In the genomic region with DNA sequence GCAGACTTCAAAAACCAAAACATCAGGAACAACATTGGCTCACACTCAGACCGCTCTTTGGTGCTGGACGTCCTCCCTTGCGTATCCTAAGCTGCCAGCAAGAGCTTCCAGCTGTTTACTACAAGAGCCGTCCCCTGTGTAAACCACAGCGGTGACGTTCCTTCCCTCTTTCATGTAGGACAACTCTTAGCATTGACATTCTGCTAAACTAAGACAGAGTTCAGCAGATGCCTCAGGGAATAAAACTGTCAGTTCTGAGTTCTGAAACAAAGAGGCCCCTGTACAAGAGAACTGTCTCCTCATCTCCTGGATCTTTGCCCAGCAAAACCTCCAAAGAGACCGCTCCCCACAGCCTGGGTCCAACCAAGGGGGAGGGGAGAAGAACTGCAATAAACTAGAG, we compare ENCODE assay signal across 1 cellular context.
TF ChIP-seq lines count a peak whose summit lies in the region.

No MANE protein-coding gene starts in this region.

TF ChIP-seq in HepG2, 621 proteins besides CTCF, POLR2A, EP300 and RAD21 (continued from another document and continues in another):
- TF ChIP-seq, protein P1, sequence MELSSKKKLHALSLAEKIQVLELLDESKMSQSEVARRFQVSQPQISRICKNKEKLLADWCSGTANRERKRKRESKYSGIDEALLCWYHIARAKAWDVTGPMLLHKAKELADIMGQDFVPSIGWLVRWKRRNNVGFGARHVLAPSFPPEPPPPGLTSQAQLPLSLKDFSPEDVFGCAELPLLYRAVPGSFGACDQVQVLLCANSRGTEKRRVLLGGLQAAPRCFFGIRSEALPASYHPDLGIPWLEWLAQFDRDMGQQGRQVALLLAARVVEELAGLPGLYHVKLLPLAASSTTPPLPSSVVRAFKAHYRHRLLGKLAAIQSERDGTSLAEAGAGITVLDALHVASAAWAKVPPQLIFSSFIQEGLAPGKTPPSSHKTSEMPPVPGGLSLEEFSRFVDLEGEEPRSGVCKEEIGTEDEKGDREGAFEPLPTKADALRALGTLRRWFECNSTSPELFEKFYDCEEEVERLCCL (CRISPR knock-in tag; IDR thresholded peaks at IDR 0.05; ENCODE audit: borderline replicate concordance), result no peak
- TF ChIP-seq HNRNPUL1 (IDR thresholded peaks at IDR 0.05; ENCODE audit: low read depth, low read length) (no peak), TBP (CRISPR knock-in tag; IDR thresholded peaks at IDR 0.05) (no peak), KAT7 (CRISPR knock-in tag; IDR thresholded peaks at IDR 0.05; ENCODE audit: borderline replicate concordance) (no peak), MYNN (CRISPR knock-in tag; IDR thresholded peaks at IDR 0.05; ENCODE audit: low read depth) (no peak), MIER2 (CRISPR knock-in tag; IDR thresholded peaks at IDR 0.05) (peak; percentile 9; the same call in 1 of the 2 replicates), SMAD3 (CRISPR knock-in tag; IDR thresholded peaks at IDR 0.05) (0 out of 2 replicates have a peak, but pooled peaks have one; percentile 33), ZIK1 (CRISPR knock-in tag; IDR thresholded peaks at IDR 0.05; ENCODE audit: borderline replicate concordance, low read depth) (no peak), FOXP1 (IDR thresholded peaks at IDR 0.05) (no peak), FOXP1 (CRISPR knock-in tag; IDR thresholded peaks at IDR 0.05) (peak; percentile 52), ZNF772 (CRISPR knock-in tag; IDR thresholded peaks at IDR 0.05) (no peak), PPARG (CRISPR knock-in tag; conservative IDR thresholded peaks at IDR 0.05) (no peak; the same call in 1 of the 2 replicates), RARA (CRISPR knock-in tag; IDR thresholded peaks at IDR 0.05) (no peak), THYN1 (CRISPR knock-in tag; IDR thresholded peaks at IDR 0.05; ENCODE audit: borderline replicate concordance, low read depth) (no peak), SRY (CRISPR knock-in tag; IDR thresholded peaks at IDR 0.05) (no peak), DNMT1 (CRISPR knock-in tag; IDR thresholded peaks at IDR 0.05) (no peak), MAF1 (CRISPR knock-in tag; IDR thresholded peaks at IDR 0.05; ENCODE audit: borderline replicate concordance) (no peak), ZNF274 (CRISPR knock-in tag; IDR thresholded peaks at IDR 0.05) (no peak), RBAK (CRISPR knock-in tag; IDR thresholded peaks at IDR 0.05) (peak; percentile 90), SOX13 (IDR thresholded peaks at IDR 0.05) (no peak), SOX13 (CRISPR knock-in tag; conservative IDR thresholded peaks at IDR 0.05 in 1 of 2, IDR thresholded peaks at IDR 0.05 in 1 of 2) (0 out of 4 replicates have a peak, but pooled peaks of 1 of the 2 experiments have one; percentile 15), SAP130 (CRISPR knock-in tag; IDR thresholded peaks at IDR 0.05; ENCODE audit: low read depth) (peak; percentile 34; the same call in 1 of the 2 replicates), ZNF431 (CRISPR knock-in tag; IDR thresholded peaks at IDR 0.05; ENCODE audit: borderline replicate concordance, low read depth) (no peak), ZNF232 (CRISPR knock-in tag; IDR thresholded peaks at IDR 0.05; ENCODE audit: borderline replicate concordance) (no peak), RXRB (CRISPR knock-in tag; IDR thresholded peaks at IDR 0.05; ENCODE audit: borderline replicate concordance) (no peak), JDP2 (CRISPR knock-in tag; IDR thresholded peaks at IDR 0.05; ENCODE audit: borderline replicate concordance) (no peak), ELF1 (CRISPR knock-in tag; IDR thresholded peaks at IDR 0.05) (no peak), ZNF101 (CRISPR knock-in tag; IDR thresholded peaks at IDR 0.05; ENCODE audit: borderline replicate concordance, low read depth) (no peak), ERF (CRISPR knock-in tag; IDR thresholded peaks at IDR 0.05) (no peak), TOPORS (CRISPR knock-in tag; IDR thresholded peaks at IDR 0.05) (no peak), ZNF496 (CRISPR knock-in tag; IDR thresholded peaks at IDR 0.05; ENCODE audit: insufficient replicate concordance) (no peak), CENPT (CRISPR knock-in tag; IDR thresholded peaks at IDR 0.05; ENCODE audit: low read depth) (no peak), GATAD2A (CRISPR knock-in tag; IDR thresholded peaks at IDR 0.05) (0 out of 2 replicates have a peak, but pooled peaks have one; percentile 26), GATAD1 (CRISPR knock-in tag; IDR thresholded peaks at IDR 0.05) (no peak), KMT2B (CRISPR knock-in tag; IDR thresholded peaks at IDR 0.05) (no peak), ISL2 (CRISPR knock-in tag; IDR thresholded peaks at IDR 0.05) (no peak), GTF3A (CRISPR knock-in tag; conservative IDR thresholded peaks at IDR 0.05) (no peak), FOXA1 (IDR thresholded peaks at IDR 0.05) (no peak), FOXA1 (CRISPR knock-in tag; IDR thresholded peaks at IDR 0.05) (peak; percentile 42; the same call in 1 of the 2 replicates), NFE2 (CRISPR knock-in tag; IDR thresholded peaks at IDR 0.05) (no peak), MTF1 (CRISPR knock-in tag; IDR thresholded peaks at IDR 0.05) (no peak), NR2C2 (CRISPR knock-in tag; IDR thresholded peaks at IDR 0.05; ENCODE audit: borderline replicate concordance) (no peak), SALL2 (CRISPR knock-in tag; IDR thresholded peaks at IDR 0.05) (no peak)
- TF ChIP-seq, protein P2, sequence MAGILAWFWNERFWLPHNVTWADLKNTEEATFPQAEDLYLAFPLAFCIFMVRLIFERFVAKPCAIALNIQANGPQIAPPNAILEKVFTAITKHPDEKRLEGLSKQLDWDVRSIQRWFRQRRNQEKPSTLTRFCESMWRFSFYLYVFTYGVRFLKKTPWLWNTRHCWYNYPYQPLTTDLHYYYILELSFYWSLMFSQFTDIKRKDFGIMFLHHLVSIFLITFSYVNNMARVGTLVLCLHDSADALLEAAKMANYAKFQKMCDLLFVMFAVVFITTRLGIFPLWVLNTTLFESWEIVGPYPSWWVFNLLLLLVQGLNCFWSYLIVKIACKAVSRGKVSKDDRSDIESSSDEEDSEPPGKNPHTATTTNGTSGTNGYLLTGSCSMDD (CRISPR knock-in tag; IDR thresholded peaks at IDR 0.05), result no peak
- TF ChIP-seq, protein P3, sequence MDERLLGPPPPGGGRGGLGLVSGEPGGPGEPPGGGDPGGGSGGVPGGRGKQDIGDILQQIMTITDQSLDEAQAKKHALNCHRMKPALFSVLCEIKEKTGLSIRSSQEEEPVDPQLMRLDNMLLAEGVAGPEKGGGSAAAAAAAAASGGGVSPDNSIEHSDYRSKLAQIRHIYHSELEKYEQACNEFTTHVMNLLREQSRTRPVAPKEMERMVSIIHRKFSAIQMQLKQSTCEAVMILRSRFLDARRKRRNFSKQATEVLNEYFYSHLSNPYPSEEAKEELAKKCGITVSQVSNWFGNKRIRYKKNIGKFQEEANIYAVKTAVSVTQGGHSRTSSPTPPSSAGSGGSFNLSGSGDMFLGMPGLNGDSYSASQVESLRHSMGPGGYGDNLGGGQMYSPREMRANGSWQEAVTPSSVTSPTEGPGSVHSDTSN (CRISPR knock-in tag; IDR thresholded peaks at IDR 0.05), result no peak
- TF ChIP-seq, protein P4, sequence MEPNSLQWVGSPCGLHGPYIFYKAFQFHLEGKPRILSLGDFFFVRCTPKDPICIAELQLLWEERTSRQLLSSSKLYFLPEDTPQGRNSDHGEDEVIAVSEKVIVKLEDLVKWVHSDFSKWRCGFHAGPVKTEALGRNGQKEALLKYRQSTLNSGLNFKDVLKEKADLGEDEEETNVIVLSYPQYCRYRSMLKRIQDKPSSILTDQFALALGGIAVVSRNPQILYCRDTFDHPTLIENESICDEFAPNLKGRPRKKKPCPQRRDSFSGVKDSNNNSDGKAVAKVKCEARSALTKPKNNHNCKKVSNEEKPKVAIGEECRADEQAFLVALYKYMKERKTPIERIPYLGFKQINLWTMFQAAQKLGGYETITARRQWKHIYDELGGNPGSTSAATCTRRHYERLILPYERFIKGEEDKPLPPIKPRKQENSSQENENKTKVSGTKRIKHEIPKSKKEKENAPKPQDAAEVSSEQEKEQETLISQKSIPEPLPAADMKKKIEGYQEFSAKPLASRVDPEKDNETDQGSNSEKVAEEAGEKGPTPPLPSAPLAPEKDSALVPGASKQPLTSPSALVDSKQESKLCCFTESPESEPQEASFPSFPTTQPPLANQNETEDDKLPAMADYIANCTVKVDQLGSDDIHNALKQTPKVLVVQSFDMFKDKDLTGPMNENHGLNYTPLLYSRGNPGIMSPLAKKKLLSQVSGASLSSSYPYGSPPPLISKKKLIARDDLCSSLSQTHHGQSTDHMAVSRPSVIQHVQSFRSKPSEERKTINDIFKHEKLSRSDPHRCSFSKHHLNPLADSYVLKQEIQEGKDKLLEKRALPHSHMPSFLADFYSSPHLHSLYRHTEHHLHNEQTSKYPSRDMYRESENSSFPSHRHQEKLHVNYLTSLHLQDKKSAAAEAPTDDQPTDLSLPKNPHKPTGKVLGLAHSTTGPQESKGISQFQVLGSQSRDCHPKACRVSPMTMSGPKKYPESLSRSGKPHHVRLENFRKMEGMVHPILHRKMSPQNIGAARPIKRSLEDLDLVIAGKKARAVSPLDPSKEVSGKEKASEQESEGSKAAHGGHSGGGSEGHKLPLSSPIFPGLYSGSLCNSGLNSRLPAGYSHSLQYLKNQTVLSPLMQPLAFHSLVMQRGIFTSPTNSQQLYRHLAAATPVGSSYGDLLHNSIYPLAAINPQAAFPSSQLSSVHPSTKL (CRISPR knock-in tag; IDR thresholded peaks at IDR 0.05), result peak; percentile 25
- TF ChIP-seq, protein P5, sequence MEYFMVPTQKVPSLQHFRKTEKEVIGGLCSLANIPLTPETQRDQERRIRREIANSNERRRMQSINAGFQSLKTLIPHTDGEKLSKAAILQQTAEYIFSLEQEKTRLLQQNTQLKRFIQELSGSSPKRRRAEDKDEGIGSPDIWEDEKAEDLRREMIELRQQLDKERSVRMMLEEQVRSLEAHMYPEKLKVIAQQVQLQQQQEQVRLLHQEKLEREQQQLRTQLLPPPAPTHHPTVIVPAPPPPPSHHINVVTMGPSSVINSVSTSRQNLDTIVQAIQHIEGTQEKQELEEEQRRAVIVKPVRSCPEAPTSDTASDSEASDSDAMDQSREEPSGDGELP (IDR thresholded peaks at IDR 0.05; ENCODE audit: borderline replicate concordance, low read depth), result peak; percentile 60; the same call in 1 of the 2 replicates
- TF ChIP-seq, protein P6, sequence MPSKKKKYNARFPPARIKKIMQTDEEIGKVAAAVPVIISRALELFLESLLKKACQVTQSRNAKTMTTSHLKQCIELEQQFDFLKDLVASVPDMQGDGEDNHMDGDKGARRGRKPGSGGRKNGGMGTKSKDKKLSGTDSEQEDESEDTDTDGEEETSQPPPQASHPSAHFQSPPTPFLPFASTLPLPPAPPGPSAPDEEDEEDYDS (CRISPR knock-in tag; IDR thresholded peaks at IDR 0.05), result no peak
- TF ChIP-seq, protein P7, sequence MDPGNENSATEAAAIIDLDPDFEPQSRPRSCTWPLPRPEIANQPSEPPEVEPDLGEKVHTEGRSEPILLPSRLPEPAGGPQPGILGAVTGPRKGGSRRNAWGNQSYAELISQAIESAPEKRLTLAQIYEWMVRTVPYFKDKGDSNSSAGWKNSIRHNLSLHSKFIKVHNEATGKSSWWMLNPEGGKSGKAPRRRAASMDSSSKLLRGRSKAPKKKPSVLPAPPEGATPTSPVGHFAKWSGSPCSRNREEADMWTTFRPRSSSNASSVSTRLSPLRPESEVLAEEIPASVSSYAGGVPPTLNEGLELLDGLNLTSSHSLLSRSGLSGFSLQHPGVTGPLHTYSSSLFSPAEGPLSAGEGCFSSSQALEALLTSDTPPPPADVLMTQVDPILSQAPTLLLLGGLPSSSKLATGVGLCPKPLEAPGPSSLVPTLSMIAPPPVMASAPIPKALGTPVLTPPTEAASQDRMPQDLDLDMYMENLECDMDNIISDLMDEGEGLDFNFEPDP (CRISPR knock-in tag; conservative IDR thresholded peaks at IDR 0.05), result no peak
- TF ChIP-seq, protein P8, sequence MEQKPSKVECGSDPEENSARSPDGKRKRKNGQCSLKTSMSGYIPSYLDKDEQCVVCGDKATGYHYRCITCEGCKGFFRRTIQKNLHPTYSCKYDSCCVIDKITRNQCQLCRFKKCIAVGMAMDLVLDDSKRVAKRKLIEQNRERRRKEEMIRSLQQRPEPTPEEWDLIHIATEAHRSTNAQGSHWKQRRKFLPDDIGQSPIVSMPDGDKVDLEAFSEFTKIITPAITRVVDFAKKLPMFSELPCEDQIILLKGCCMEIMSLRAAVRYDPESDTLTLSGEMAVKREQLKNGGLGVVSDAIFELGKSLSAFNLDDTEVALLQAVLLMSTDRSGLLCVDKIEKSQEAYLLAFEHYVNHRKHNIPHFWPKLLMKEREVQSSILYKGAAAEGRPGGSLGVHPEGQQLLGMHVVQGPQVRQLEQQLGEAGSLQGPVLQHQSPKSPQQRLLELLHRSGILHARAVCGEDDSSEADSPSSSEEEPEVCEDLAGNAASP (CRISPR knock-in tag; IDR thresholded peaks at IDR 0.05; ENCODE audit: borderline replicate concordance), result no peak
- TF ChIP-seq, protein P9, sequence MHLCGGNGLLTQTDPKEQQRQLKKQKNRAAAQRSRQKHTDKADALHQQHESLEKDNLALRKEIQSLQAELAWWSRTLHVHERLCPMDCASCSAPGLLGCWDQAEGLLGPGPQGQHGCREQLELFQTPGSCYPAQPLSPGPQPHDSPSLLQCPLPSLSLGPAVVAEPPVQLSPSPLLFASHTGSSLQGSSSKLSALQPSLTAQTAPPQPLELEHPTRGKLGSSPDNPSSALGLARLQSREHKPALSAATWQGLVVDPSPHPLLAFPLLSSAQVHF (CRISPR knock-in tag; IDR thresholded peaks at IDR 0.05), result no peak
- TF ChIP-seq, protein P10, sequence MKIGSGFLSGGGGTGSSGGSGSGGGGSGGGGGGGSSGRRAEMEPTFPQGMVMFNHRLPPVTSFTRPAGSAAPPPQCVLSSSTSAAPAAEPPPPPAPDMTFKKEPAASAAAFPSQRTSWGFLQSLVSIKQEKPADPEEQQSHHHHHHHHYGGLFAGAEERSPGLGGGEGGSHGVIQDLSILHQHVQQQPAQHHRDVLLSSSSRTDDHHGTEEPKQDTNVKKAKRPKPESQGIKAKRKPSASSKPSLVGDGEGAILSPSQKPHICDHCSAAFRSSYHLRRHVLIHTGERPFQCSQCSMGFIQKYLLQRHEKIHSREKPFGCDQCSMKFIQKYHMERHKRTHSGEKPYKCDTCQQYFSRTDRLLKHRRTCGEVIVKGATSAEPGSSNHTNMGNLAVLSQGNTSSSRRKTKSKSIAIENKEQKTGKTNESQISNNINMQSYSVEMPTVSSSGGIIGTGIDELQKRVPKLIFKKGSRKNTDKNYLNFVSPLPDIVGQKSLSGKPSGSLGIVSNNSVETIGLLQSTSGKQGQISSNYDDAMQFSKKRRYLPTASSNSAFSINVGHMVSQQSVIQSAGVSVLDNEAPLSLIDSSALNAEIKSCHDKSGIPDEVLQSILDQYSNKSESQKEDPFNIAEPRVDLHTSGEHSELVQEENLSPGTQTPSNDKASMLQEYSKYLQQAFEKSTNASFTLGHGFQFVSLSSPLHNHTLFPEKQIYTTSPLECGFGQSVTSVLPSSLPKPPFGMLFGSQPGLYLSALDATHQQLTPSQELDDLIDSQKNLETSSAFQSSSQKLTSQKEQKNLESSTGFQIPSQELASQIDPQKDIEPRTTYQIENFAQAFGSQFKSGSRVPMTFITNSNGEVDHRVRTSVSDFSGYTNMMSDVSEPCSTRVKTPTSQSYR (CRISPR knock-in tag; IDR thresholded peaks at IDR 0.05; ENCODE audit: borderline replicate concordance), result peak; percentile 61; the same call in 1 of the 2 replicates
